ENCODE assay signal across 8 cellular contexts in the genomic region with DNA sequence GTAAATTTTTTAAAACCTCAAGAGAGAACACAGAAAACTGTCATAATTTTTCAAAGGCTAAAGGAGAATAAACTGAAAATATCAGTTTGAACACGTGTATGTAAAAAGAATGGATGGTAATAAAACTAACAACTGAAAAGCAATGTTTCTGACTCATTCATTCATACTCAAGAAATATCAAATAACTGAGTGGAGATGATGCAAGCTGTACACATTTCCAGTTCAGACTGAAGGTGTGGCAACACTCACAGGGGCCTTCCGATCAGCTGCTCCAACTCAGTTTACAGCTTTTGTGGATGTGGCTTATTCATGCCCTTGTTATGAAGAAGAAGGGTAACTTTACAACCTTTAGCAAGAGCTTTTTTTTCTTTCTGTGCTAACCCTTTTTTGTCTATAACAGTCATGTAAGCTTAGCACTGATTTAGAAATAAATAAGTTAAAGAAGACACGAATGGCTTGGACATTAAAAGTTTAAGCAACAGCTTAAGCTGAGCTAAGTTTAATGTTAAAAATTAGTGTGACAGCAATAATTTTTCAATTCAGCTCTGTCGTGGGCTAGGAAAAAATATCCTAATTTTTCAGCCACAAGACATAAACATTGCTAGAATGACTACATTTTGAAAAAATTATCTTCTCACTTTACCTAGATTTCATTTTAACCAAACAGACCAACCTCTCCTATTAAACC.
DNase-seq lines count a peak whose midpoint lies in the region; ATAC-seq, FAIRE-seq and TF ChIP-seq lines count a peak whose summit lies in the region.
"Had no signal": no experiment of that assay in that cellular context is flagged by ENCODE, and none has a peak within 500 bp of the region (broad histone marks: within the 10 kb centered on the region; RNA-seq: fewer than 3 reads in every experiment).

No MANE protein-coding gene starts in this region.

- no peaks in the 10 kb centered on the region for H3K79me2 ChIP-seq in astrocyte (ENCODE audit: insufficient read depth, low read length)

- H3K27me3 ChIP-seq in RWPE2 (ENCODE audit: insufficient read depth, poor library complexity, severe bottlenecking) (no peaks in the 10 kb centered on the region), astrocyte (ENCODE audit: insufficient read depth, low read length) (peaks cover 5% of the 10 kb centered on the region)
- H3K27me3 ChIP-seq: ovary had no signal

- H3K36me3 ChIP-seq in RWPE2 (ENCODE audit: low read depth) = peaks cover 3% of the 10 kb centered on the region; the same call in 1 of the 2 replicates
- no peaks in the 10 kb centered on the region for H3K36me3 ChIP-seq in astrocyte (ENCODE audit: insufficient read depth, low read length)
- H3K36me3 ChIP-seq: ovary had no signal

- H3K4me3 Mint-ChIP-seq in astrocyte (ENCODE audit: unreplicated experiment) = peak overlapping the region; percentile 91
- peak overlapping the region; percentile 89 to 99 (median 96) for H3K4me3 Mint-ChIP-seq in naive thymus-derived CD8-positive, alpha-beta T cell

- no peaks in the 10 kb centered on the region for H4K20me1 ChIP-seq in astrocyte (ENCODE audit: insufficient read depth, low read length)

- DNase-seq in HFF-Myc (ENCODE audit: extremely low read depth, low read depth) (peak; percentile 74), RWPE2 (ENCODE audit: low spot score) (peak; percentile 81), astrocyte (ENCODE audit: low read depth) (peak; percentile 89), GM12892 (ENCODE audit: insufficient read length) (no peak), NCI-H2227 (lab: John Stamatoyannopoulos, UW; ENCODE audit: unreplicated experiment) (no peak), NCI-H1092 (lab: John Stamatoyannopoulos, UW) (no peak)
- DNase-seq in naive thymus-derived CD8-positive, alpha-beta T cell = peak; percentile 6 to 81 (median 46)

- no peaks in the 10 kb centered on the region for H3K9me3 Mint-ChIP-seq in astrocyte (ENCODE audit: unreplicated experiment)
- no peaks in the 10 kb centered on the region for H3K9me3 Mint-ChIP-seq in naive thymus-derived CD8-positive, alpha-beta T cell

- H3K27ac ChIP-seq in RWPE2 (ENCODE audit: poor library complexity, severe bottlenecking) = peak overlapping the region; percentile 62
- peak overlapping the region; percentile 28 for H3K27ac ChIP-seq in astrocyte (ENCODE audit: low read depth, low read length)
- H3K27ac ChIP-seq: ovary had no signal

- no peaks in the 10 kb centered on the region for H3K9me3 ChIP-seq in RWPE2 (ENCODE audit: severe bottlenecking)
- H3K9me3 ChIP-seq in astrocyte (ENCODE audit: insufficient read depth, low read depth, low read length) = no peaks in the 10 kb centered on the region
- H3K9me3 ChIP-seq: ovary had no signal

- peak; percentile 75 for ATAC-seq in RWPE2 (ENCODE audit: low read depth)
- peak; percentile 14 to 30 for ATAC-seq in naive thymus-derived CD8-positive, alpha-beta T cell

- no peak overlapping the region; the same call in 1 of the 2 replicates for H3K4me3 ChIP-seq in HFF-Myc (replicated peaks; ENCODE audit: low read depth, low read length)
- peak overlapping the region; percentile 53 for H3K4me3 ChIP-seq in RWPE2 (ENCODE audit: severe bottlenecking)
- H3K4me3 ChIP-seq in astrocyte (ENCODE audit: insufficient read depth, low read depth, low read length) = no peak overlapping the region
- H3K4me3 ChIP-seq: ovary had no signal

- peak overlapping the region; percentile 98 for H3K27ac Mint-ChIP-seq in astrocyte (ENCODE audit: unreplicated experiment)
- H3K27ac Mint-ChIP-seq in naive thymus-derived CD8-positive, alpha-beta T cell = peak overlapping the region; percentile 5 to 100 (median 94)

- H3K4me1 ChIP-seq in RWPE2 (ENCODE audit: insufficient read depth, poor library complexity, severe bottlenecking) (peaks cover 35% of the 10 kb centered on the region), astrocyte (ENCODE audit: insufficient read depth, low read length) (peaks cover 15% of the 10 kb centered on the region)

- FAIRE-seq in astrocyte (lab: Jason Lieb, UNC) (peak; percentile 58), GM12892 (lab: Jason Lieb, UNC) (no peak)

- no peaks in the 10 kb centered on the region for H3K36me3 Mint-ChIP-seq in astrocyte (ENCODE audit: low read depth, unreplicated experiment)
- peaks cover 3 to 16% (median 5%) of the 10 kb centered on the region in 3 donors for H3K36me3 Mint-ChIP-seq in naive thymus-derived CD8-positive, alpha-beta T cell

- no peak for TF ChIP-seq POLR2A in GM12892 (IDR thresholded peaks at IDR 0.05; ENCODE audit: low read depth, low read length)

- POLR2A ChIA-PET in naive thymus-derived CD8-positive, alpha-beta T cell (lab: Charles Lee) = interaction anchor here (2.5 to 4.0 kb wide), 2 partner anchors 88 to 91 kb away, joined by 11 to 32 read pairs; no protein-coding TSS in a partner anchor

- peak overlapping the region; percentile 39 for H3K4me2 ChIP-seq in astrocyte (ENCODE audit: low read length)

- H3K27me3 Mint-ChIP-seq in astrocyte (ENCODE audit: low read depth, unreplicated experiment) = no peaks in the 10 kb centered on the region
- no peaks in the 10 kb centered on the region for H3K27me3 Mint-ChIP-seq in naive thymus-derived CD8-positive, alpha-beta T cell

- peak overlapping the region; percentile 25 for H3K9ac ChIP-seq in astrocyte (ENCODE audit: low read length)

- H3K4me1 Mint-ChIP-seq in astrocyte (ENCODE audit: low read depth, unreplicated experiment) = peaks cover 18% of the 10 kb centered on the region
- H3K4me1 Mint-ChIP-seq in naive thymus-derived CD8-positive, alpha-beta T cell = peaks cover 24 to 74% (median 59%) of the 10 kb centered on the region in 4 donors

- no peak overlapping the region for H2AFZ ChIP-seq in astrocyte (ENCODE audit: low read depth, low read length)

- TF ChIP-seq CTCF in HFF-Myc (IDR thresholded peaks at IDR 0.05; ENCODE audit: low read depth, low read length, missing control alignments) = no peak
- TF ChIP-seq CTCF in RWPE2 (IDR thresholded peaks at IDR 0.05; ENCODE audit: poor library complexity, severe bottlenecking) = no peak
- no peak for TF ChIP-seq CTCF in astrocyte (IDR thresholded peaks at IDR 0.05; ENCODE audit: insufficient read depth, low read depth, low read length)

Comparison
In these comparisons a context has a peak if more than half of its experiments do, and no peak if none do; other contexts are left out.
1. DNase-seq: peak in HFF-Myc (single experiment), RWPE2 (single experiment), astrocyte (single experiment) and naive thymus-derived CD8-positive, alpha-beta T cell (10 of 10); none in GM12892 (single experiment), NCI-H2227 (single experiment) and NCI-H1092 (single experiment).